Comparison of ENCODE assay signal across 9 cellular contexts in genomic region chrX:42955349-42955748, GRCh38.
DNase-seq lines count a peak whose midpoint lies in the region; ATAC-seq and TF ChIP-seq lines count a peak whose summit lies in the region.
"Had no signal": no experiment of that assay in that cellular context is flagged by ENCODE, and none has a peak within 500 bp of the region (broad histone marks: within the 10 kb centered on the region; RNA-seq: fewer than 3 reads in every experiment).

No MANE protein-coding gene starts in this region.

- no peaks in the 10 kb centered on the region for H3K9me3 ChIP-seq in CD8-positive, alpha-beta T cell (ENCODE audit: low read length)
- H3K9me3 ChIP-seq in Caco-2: no peaks in the 10 kb centered on the region
- H3K9me3 ChIP-seq: BE2C had no signal

- peaks cover 29% of the 10 kb centered on the region for H3K4me1 Mint-ChIP-seq in CD8-positive, alpha-beta T cell (ENCODE audit: low read depth)
- H3K4me1 Mint-ChIP-seq in Caco-2 (ENCODE audit: low read depth, unreplicated experiment): no peaks in the 10 kb centered on the region
- H3K4me1 Mint-ChIP-seq in effector memory CD8-positive, alpha-beta T cell (ENCODE audit: low read depth in 2 of 2): peaks cover 3 to 5% of the 10 kb centered on the region in 2 donors

- no peaks in the 10 kb centered on the region for H3K36me3 Mint-ChIP-seq in CD8-positive, alpha-beta T cell
- H3K36me3 Mint-ChIP-seq in Caco-2 (ENCODE audit: insufficient read depth, unreplicated experiment): no peaks in the 10 kb centered on the region
- H3K36me3 Mint-ChIP-seq in effector memory CD8-positive, alpha-beta T cell (ENCODE audit: insufficient read depth): no peaks in the 10 kb centered on the region

- no peaks in the 10 kb centered on the region for H3K36me3 ChIP-seq in CD8-positive, alpha-beta T cell (ENCODE audit: insufficient read depth, low read length)
- no peaks in the 10 kb centered on the region for H3K36me3 ChIP-seq in Caco-2 (ENCODE audit: control insufficient read depth, insufficient read depth, low read length)
- H3K36me3 ChIP-seq: BE2C had no signal

- H3K27ac ChIP-seq in CD8-positive, alpha-beta T cell (ENCODE audit: low read depth, low read length): no peak overlapping the region

- no peak for DNase-seq in CD8-positive, alpha-beta T cell
- DNase-seq in NOMO-1 (lab: John Stamatoyannopoulos, UW; ENCODE audit: unreplicated experiment in 2 of 2): peak; percentile 51 to 86
- DNase-seq in NCI-H345 treated with DMSO at 0.1 percent for 48 hours (lab: John Stamatoyannopoulos, UW; ENCODE audit: unreplicated experiment): no peak
- no peak for DNase-seq in AG08395 (ENCODE audit: low spot score)
- DNase-seq in Caco-2: no peak
- no peak for DNase-seq in effector memory CD8-positive, alpha-beta T cell
- DNase-seq: BE2C had no signal

- H3K4me3 ChIP-seq in CD8-positive, alpha-beta T cell (ENCODE audit: low read depth, low read length): no peak overlapping the region
- no peak overlapping the region for H3K4me3 ChIP-seq in Caco-2 (ENCODE audit: low read depth, low read length)

- POLR2A ChIA-PET in CD8-positive, alpha-beta T cell (lab: Charles Lee): no interaction called here
- POLR2A ChIA-PET in Caco-2 (lab: Charles Lee): no interaction called here

- H3K4me3 Mint-ChIP-seq in CD8-positive, alpha-beta T cell: peak overlapping the region; percentile 56
- H3K4me3 Mint-ChIP-seq in Caco-2 (ENCODE audit: unreplicated experiment): no peak overlapping the region
- peak overlapping the region in 1 of 2 donors; percentile 60 for H3K4me3 Mint-ChIP-seq in effector memory CD8-positive, alpha-beta T cell

- H3K27me3 Mint-ChIP-seq in CD8-positive, alpha-beta T cell (ENCODE audit: low read depth): no peaks in the 10 kb centered on the region
- H3K27me3 Mint-ChIP-seq in Caco-2 (ENCODE audit: insufficient read depth, unreplicated experiment): no peaks in the 10 kb centered on the region
- H3K27me3 Mint-ChIP-seq in effector memory CD8-positive, alpha-beta T cell: no peaks in the 10 kb centered on the region

- peaks cover 24% of the 10 kb centered on the region for H3K4me1 ChIP-seq in CD8-positive, alpha-beta T cell (ENCODE audit: insufficient read depth, low read length)
- no peaks in the 10 kb centered on the region for H3K4me1 ChIP-seq in Caco-2
- H3K4me1 ChIP-seq: BE2C had no signal

- CTCF ChIA-PET in CD8-positive, alpha-beta T cell (lab: Charles Lee): no interaction called here
- CTCF ChIA-PET in Caco-2 (lab: Charles Lee): no interaction called here

- no peaks in the 10 kb centered on the region for H3K27me3 ChIP-seq in CD8-positive, alpha-beta T cell (ENCODE audit: insufficient read depth, low read length)
- no peaks in the 10 kb centered on the region for H3K27me3 ChIP-seq in Caco-2 (replicated peaks; ENCODE audit: control insufficient read depth, insufficient read depth, low read length)
- H3K27me3 ChIP-seq: BE2C had no signal

- intact Hi-C loops in CD8-positive, alpha-beta T cell (cut with DNase I, micrococcal nuclease): no loop called here
- intact Hi-C loops in Caco-2 (cut with micrococcal nuclease; ENCODE audit: unreplicated experiment): no loop called here

- no peak for TF ChIP-seq CTCF in CD8-positive, alpha-beta T cell (IDR thresholded peaks at IDR 0.05)
- TF ChIP-seq CTCF in Caco-2 (IDR thresholded peaks at IDR 0.05; ENCODE audit: insufficient read depth in 1 of 2, low read depth in 1 of 2, low read length in 1 of 2, severe bottlenecking in 1 of 2, unreplicated experiment in 1 of 2): no peak

- no peaks in the 10 kb centered on the region for H3K9me3 Mint-ChIP-seq in CD8-positive, alpha-beta T cell
- no peaks in the 10 kb centered on the region for H3K9me3 Mint-ChIP-seq in Caco-2 (ENCODE audit: unreplicated experiment)
- H3K9me3 Mint-ChIP-seq in effector memory CD8-positive, alpha-beta T cell: no peaks in the 10 kb centered on the region

- no TSS peak for BruUV-seq in Caco-2 (replicated peaks; lab: Mats Ljungman, UMichigan)

- peak overlapping the region; percentile 67 for H3K27ac Mint-ChIP-seq in CD8-positive, alpha-beta T cell
- no peak overlapping the region for H3K27ac Mint-ChIP-seq in Caco-2 (ENCODE audit: unreplicated experiment)
- peak overlapping the region in 1 of 2 donors; percentile 81 for H3K27ac Mint-ChIP-seq in effector memory CD8-positive, alpha-beta T cell

- ATAC-seq in CD8-positive, alpha-beta T cell: no peak
- ATAC-seq in GM19351 (IDR thresholded peaks at IDR 0.05; ENCODE audit: unreplicated experiment) (peak; percentile 83), HG02981 (IDR thresholded peaks at IDR 0.05; ENCODE audit: unreplicated experiment) (peak; percentile 59)
- ATAC-seq in effector memory CD8-positive, alpha-beta T cell (replicated peaks): no peak

Comparison
In these comparisons a context has a peak if more than half of its experiments do, and no peak if none do; other contexts are left out.
1. ATAC-seq: peak in GM19351 (single experiment) and HG02981 (single experiment); none in CD8-positive, alpha-beta T cell (single experiment) and effector memory CD8-positive, alpha-beta T cell (single experiment).
2. DNase-seq: peak in NOMO-1 (2 of 2); none in CD8-positive, alpha-beta T cell (0 of 7), NCI-H345 treated with DMSO at 0.1 percent for 48 hours (single experiment), AG08395 (single experiment), Caco-2 (0 of 2) and effector memory CD8-positive, alpha-beta T cell (0 of 3).